8 cellular contexts compared by ENCODE assay signal in the genomic region with DNA sequence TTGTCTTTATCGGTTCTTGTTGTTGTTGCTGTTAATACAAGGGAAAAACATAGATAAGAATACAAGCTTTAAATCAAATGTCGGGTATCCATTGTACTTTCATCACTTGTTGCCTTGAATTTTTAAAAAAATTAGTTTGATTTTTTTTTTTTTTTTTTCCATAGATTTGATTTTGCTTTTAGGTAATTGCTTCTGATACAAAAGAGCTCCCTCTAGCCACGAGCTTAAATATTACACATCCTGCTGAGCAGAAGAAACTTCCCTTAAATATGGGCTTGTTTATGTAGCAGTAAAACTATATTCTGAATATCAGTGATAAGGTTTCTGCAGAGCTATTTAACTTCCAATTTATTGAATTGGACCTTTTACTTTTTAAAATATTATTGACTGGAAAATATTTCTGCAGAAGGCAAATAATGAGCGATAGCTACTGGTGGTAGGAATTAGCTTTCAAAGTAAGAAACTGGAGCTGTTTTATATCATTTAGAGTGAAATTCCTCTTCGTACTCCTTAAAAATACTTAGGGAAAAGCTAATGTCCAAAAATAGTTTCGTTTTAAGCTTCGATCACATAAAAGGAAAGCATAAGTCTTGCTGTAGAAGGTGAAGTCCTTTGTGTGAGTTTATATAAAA.
DNase-seq lines count a peak whose midpoint lies in the region; ATAC-seq and TF ChIP-seq lines count a peak whose summit lies in the region.

No MANE protein-coding gene starts in this region.

- no peaks in the 10 kb centered on the region for H3K36me3 Mint-ChIP-seq in osteocyte (ENCODE audit: unreplicated experiment)

- H3K9me3 Mint-ChIP-seq in osteocyte (ENCODE audit: unreplicated experiment), result peaks cover 8% of the 10 kb centered on the region

- peak; percentile 66 for DNase-seq in DMS53 treated with DMSO at 0.1 percent for 48 hours (lab: John Stamatoyannopoulos, UW; ENCODE audit: unreplicated experiment)
- peak; percentile 74 for DNase-seq in NAMALWA (ENCODE audit: low spot score)
- DNase-seq in dedifferentiated amniotic fluid mesenchymal stem cell (ENCODE audit: extremely low spot score), result peak; percentile 37
- no peak for DNase-seq in osteocyte (ENCODE audit: extremely low spot score, unreplicated experiment)
- no peak for DNase-seq in stimulated activated naive CD4-positive, alpha-beta T cell treated with Interleukin-2 at 50 U/mL for 16 hours (lab: John Stamatoyannopoulos, UW)
- no peak for DNase-seq in activated CD4-positive, alpha-beta T cell treated with anti-CD3 and anti-CD28 coated beads, Interleukin-2, amount 50 U/mL, for 4 hours
- no peak for DNase-seq in stimulated activated CD4-positive, alpha-beta T cell treated with anti-CD3 and anti-CD28 coated beads, Interleukin-2, amount 100 ng/mL, for 48 hours

- H3K4me3 Mint-ChIP-seq in osteocyte (ENCODE audit: unreplicated experiment), result no peak overlapping the region

- no peaks in the 10 kb centered on the region for H3K27me3 Mint-ChIP-seq in osteocyte (ENCODE audit: unreplicated experiment)

- peak; percentile 78 for ATAC-seq in GM21526 (IDR thresholded peaks at IDR 0.05; ENCODE audit: low FRiP score, unreplicated experiment)

- H3K27ac Mint-ChIP-seq in osteocyte (ENCODE audit: unreplicated experiment), result no peak overlapping the region

- TF ChIP-seq CTCF in osteocyte (IDR thresholded peaks at IDR 0.05), result peak; percentile 61

- no peaks in the 10 kb centered on the region for H3K4me1 Mint-ChIP-seq in osteocyte (ENCODE audit: unreplicated experiment)

Comparison
In these comparisons a context has a peak if more than half of its experiments do, and no peak if none do; other contexts are left out.
1. DNase-seq: peak in DMS53 treated with DMSO at 0.1 percent for 48 hours (single experiment), NAMALWA (single experiment) and dedifferentiated amniotic fluid mesenchymal stem cell (single experiment); none in osteocyte (single experiment), stimulated activated naive CD4-positive, alpha-beta T cell treated with Interleukin-2 at 50 U/mL for 16 hours (single experiment), activated CD4-positive, alpha-beta T cell treated with anti-CD3 and anti-CD28 coated beads, Interleukin-2, amount 50 U/mL, for 4 hours (0 of 2) and stimulated activated CD4-positive, alpha-beta T cell treated with anti-CD3 and anti-CD28 coated beads, Interleukin-2, amount 100 ng/mL, for 48 hours (0 of 2).